2 cellular contexts compared by ENCODE assay signal in genomic region chr21:34704119-34704518, GRCh38.
TF ChIP-seq lines count a peak whose summit lies in the region.

No MANE protein-coding gene starts in this region.

TF ChIP-seq in H1, 55 proteins besides CTCF, POLR2A, EP300 and RAD21:
- TF ChIP-seq SIN3A (conservative IDR thresholded peaks at IDR 0.05 in 1 of 2, IDR thresholded peaks at IDR 0.05 in 1 of 2; ENCODE audit: low read depth in 1 of 2, low read length in 2 of 2), result no peak
- TF ChIP-seq KDM1A (IDR thresholded peaks at IDR 0.05; ENCODE audit: borderline replicate concordance, low read length), result no peak
- no peak for TF ChIP-seq MAFK (IDR thresholded peaks at IDR 0.05; ENCODE audit: low read depth, low read length)
- peak; percentile 51 for TF ChIP-seq CEBPB (IDR thresholded peaks at IDR 0.05; ENCODE audit: low read depth, low read length)
- no peak for TF ChIP-seq CHD1 (IDR thresholded peaks at IDR 0.05; ENCODE audit: low read depth, low read length)
- TF ChIP-seq CHD7 (IDR thresholded peaks at IDR 0.05; ENCODE audit: insufficient replicate concordance, low read length), result no peak
- no peak for TF ChIP-seq POU5F1 (IDR thresholded peaks at IDR 0.05; ENCODE audit: low read depth, low read length)

TF ChIP-seq in GM12891, 5 proteins besides CTCF, POLR2A, EP300 and RAD21:
- no peak for TF ChIP-seq PAX5 (IDR thresholded peaks at IDR 0.05; ENCODE audit: insufficient read depth, low read length, severe bottlenecking)
- no peak for TF ChIP-seq SPI1 (IDR thresholded peaks at IDR 0.05; ENCODE audit: low read depth, low read length)
- TF ChIP-seq TAF1 (IDR thresholded peaks at IDR 0.05; ENCODE audit: low read depth, low read length), result no peak
- no peak for TF ChIP-seq POLR2AphosphoS5 (IDR thresholded peaks at IDR 0.05; ENCODE audit: low read depth, low read length)
- no peak for TF ChIP-seq POU2F2 (IDR thresholded peaks at IDR 0.05; ENCODE audit: low read depth, low read length)
